In the genomic region with DNA sequence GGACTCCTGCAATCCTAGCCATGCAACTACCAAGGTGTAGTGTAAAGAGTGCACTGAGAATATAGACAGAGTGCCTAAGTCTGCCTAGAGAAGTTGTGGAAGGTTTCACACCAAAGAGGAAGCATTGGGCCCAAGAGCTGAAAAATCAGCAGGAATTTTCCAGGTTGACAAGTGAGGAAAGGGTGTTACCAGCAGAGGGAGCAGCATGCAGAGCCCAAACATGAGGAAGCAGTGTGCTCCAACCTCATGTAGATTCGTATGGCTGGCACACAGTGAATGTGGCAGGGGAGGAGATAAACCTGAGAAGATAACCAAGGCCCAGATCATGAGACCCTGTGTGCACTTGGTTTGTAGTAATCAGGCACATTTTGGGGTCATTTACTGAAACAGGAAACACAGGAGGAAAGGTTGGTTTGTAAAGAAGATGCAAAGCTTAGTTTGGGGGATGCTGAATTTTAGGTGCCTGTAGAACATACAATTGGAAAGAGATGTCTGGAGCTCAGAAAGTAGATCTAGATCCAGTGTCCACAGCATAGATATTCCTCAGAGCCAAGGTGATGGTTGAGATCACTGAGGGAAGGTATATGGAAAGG, we compare ENCODE assay signal across 8 cellular contexts. TPM values are rescaled to one million over a fixed set of nuclear protein-coding genes. Genes with fewer than 3 reads are reported as not detected.
DNase-seq lines count a peak whose midpoint lies in the region; ATAC-seq, FAIRE-seq and TF ChIP-seq lines count a peak whose summit lies in the region.

No MANE protein-coding gene starts in this region.

- no peak overlapping the region for H3K4me3 Mint-ChIP-seq in WTC11

- H3K27me3 ChIP-seq in GM06990 (replicated peaks; ENCODE audit: control insufficient read depth, insufficient read depth, low read length) (no peaks in the 10 kb centered on the region), endothelial cell of umbilical vein (ENCODE audit: control insufficient read depth in 2 of 2, insufficient read depth in 2 of 2, low read length in 2 of 2) (no peaks in the 10 kb centered on the region)

- no peak overlapping the region for H2AFZ ChIP-seq in endothelial cell of umbilical vein (ENCODE audit: low read depth, low read length)

- peak; percentile 62 for DNase-seq in 8988T
- no peak for DNase-seq in GM06990 (ENCODE audit: extremely low read depth, insufficient read length)
- peak; percentile 19 to 22 for DNase-seq in NCI-H1930 (lab: John Stamatoyannopoulos, UW)
- peak; percentile 58 for DNase-seq in WTC11 (ENCODE audit: low spot score)
- peak; percentile 63 for DNase-seq in endothelial cell of umbilical vein (ENCODE audit: low read depth, low spot score)
- peak; percentile 58 for DNase-seq in midbrain (lab: John Stamatoyannopoulos, UW)
- peak; percentile 38 for DNase-seq in urothelium cell line (ENCODE audit: low spot score)

- no peak overlapping the region for H3K27ac ChIP-seq in endothelial cell of umbilical vein (ENCODE audit: insufficient read depth, low read depth, low read length)

- no peaks in the 10 kb centered on the region for H3K9me1 ChIP-seq in endothelial cell of umbilical vein (replicated peaks; ENCODE audit: control insufficient read depth, extremely low read depth, insufficient read depth, low read length)

- H3K4me1 Mint-ChIP-seq in WTC11 = no peaks in the 10 kb centered on the region

- H3K9ac ChIP-seq in endothelial cell of umbilical vein (replicated peaks; ENCODE audit: extremely low read depth, insufficient read depth, low read length) = no peak overlapping the region

- no peak overlapping the region for H3K4me2 ChIP-seq in endothelial cell of umbilical vein (ENCODE audit: insufficient read depth, low read length)

- H3K36me3 Mint-ChIP-seq in WTC11 = no peaks in the 10 kb centered on the region

- H4K20me1 ChIP-seq in endothelial cell of umbilical vein (replicated peaks; ENCODE audit: control insufficient read depth, extremely low read depth, insufficient read depth, low read length) = no peaks in the 10 kb centered on the region

- dilution Hi-C loops in endothelial cell of umbilical vein (cut with MboI; ENCODE audit: extremely low pct_ligation_motif_present, low sequenced_read_pairs) = no loop called here

- TF ChIP-seq CTCF in GM06990 (IDR thresholded peaks at IDR 0.05; ENCODE audit: insufficient read depth, low read length, poor library complexity, severe bottlenecking) (peak; percentile 71), WTC11 (IDR thresholded peaks at IDR 0.05) (peak; percentile 42; the same call in 1 of the 2 replicates), endothelial cell of umbilical vein (IDR thresholded peaks at IDR 0.05; ENCODE audit: extremely low read depth in 1 of 2, insufficient read depth in 1 of 2, low read depth in 1 of 2, low read length in 2 of 2) (peak; percentile 71 to 81)

- H3K27me3 Mint-ChIP-seq in WTC11 (ENCODE audit: low read depth) = no peaks in the 10 kb centered on the region

- TF ChIP-seq POLR2A in endothelial cell of umbilical vein (IDR thresholded peaks at IDR 0.05; ENCODE audit: low read depth, low read length) = no peak

- ATAC-seq in WTC11 (peak; percentile 72), GM18517 (IDR thresholded peaks at IDR 0.05; ENCODE audit: unreplicated experiment) (no peak)

- H3K79me2 ChIP-seq in endothelial cell of umbilical vein (ENCODE audit: control insufficient read depth, insufficient read depth, low read length) = no peaks in the 10 kb centered on the region

- H3K9me3 Mint-ChIP-seq in WTC11 = no peaks in the 10 kb centered on the region

- BruUV-seq in endothelial cell of umbilical vein (replicated peaks; lab: Mats Ljungman, UMichigan) = no TSS peak

- H3K4me1 ChIP-seq in endothelial cell of umbilical vein (ENCODE audit: control insufficient read depth, extremely low read depth, insufficient read depth, low read length) = no peaks in the 10 kb centered on the region

- H3K36me3 ChIP-seq in GM06990 (ENCODE audit: control insufficient read depth, insufficient read depth, low read length) = no peaks in the 10 kb centered on the region
- no peaks in the 10 kb centered on the region for H3K36me3 ChIP-seq in endothelial cell of umbilical vein (ENCODE audit: control insufficient read depth in 2 of 2, extremely low read depth in 1 of 2, insufficient read depth in 2 of 2, low read length in 2 of 2)

- FAIRE-seq in endothelial cell of umbilical vein (lab: Jason Lieb, UNC) (peak; percentile 83), urothelium cell line (lab: Jason Lieb, UNC) (no peak)

- intact Hi-C loops in endothelial cell of umbilical vein (cut with micrococcal nuclease) = loop anchor here (1.0 to 2.0 kb wide), 4 partner anchors 60 to 318 kb away; no protein-coding TSS in a partner anchor

- POLR2A ChIA-PET in WTC11 (lab: Charles Lee) = interaction anchor here (0.9 kb wide), 1 partner anchor 11 kb away, joined by 3 read pairs; no protein-coding TSS in a partner anchor
- POLR2A ChIA-PET in endothelial cell of umbilical vein (lab: Charles Lee) = no interaction called here

- H3K9me3 ChIP-seq in endothelial cell of umbilical vein (replicated peaks; ENCODE audit: control insufficient read depth, insufficient read depth, low read length) = no peaks in the 10 kb centered on the region

- CTCF ChIA-PET in WTC11 (lab: Charles Lee) (interaction anchor here (0.6 to 12.2 kb wide), 37 partner anchors 8 to 267 kb away, joined by 3 to 342 read pairs (median 4); partner anchors contain the start of genes APBB1, ARFIP2, DNHD1 and SMPD1), endothelial cell of umbilical vein (lab: Charles Lee) (interaction anchor here (0.6 to 9.9 kb wide), 36 partner anchors 9 to 320 kb away, joined by 3 to 638 read pairs (median 6); partner anchors contain the start of genes APBB1, ARFIP2, DNHD1 and MRPL17)

- no peak overlapping the region for H3K27ac Mint-ChIP-seq in WTC11

- H3K4me3 ChIP-seq in GM06990 (replicated peaks; ENCODE audit: low read depth, low read length) (no peak overlapping the region), endothelial cell of umbilical vein (replicated peaks in 1 of 3; ENCODE audit: insufficient read depth in 1 of 3, low read depth in 1 of 3, low read length in 3 of 3) (no peak overlapping the region)

TF ChIP-seq in WTC11, 78 proteins besides CTCF, POLR2A, EP300 and RAD21 (continues in another document):
- TF ChIP-seq CREB1 (CRISPR knock-in tag; IDR thresholded peaks at IDR 0.05) = no peak

TF ChIP-seq in endothelial cell of umbilical vein, 7 proteins besides CTCF, POLR2A, EP300 and RAD21 (continues in another document):
- TF ChIP-seq POLR2AphosphoS5 (IDR thresholded peaks at IDR 0.05; ENCODE audit: insufficient read depth, low read depth, low read length) = no peak

RNA-seq across cellular contexts. Expression of gene HPX, which starts 1.7 kb away (rescaled TPM):
- total RNA-seq in WTC11 (2021) (1.4 to 2.4 TPM (median 1.7 TPM) in 3 replicates), endothelial cell of umbilical vein (1.3 and 2.1 TPM in 2 replicates)
- 1.5 and 1.6 TPM in 2 replicates for polyA plus RNA-seq in endothelial cell of umbilical vein
- polyA plus RNA-seq in endothelial cell of umbilical vein (2011; cell fraction: cytosol; rRNA removed) = 0.32 and 0.45 TPM in 2 replicates
- 14.1 and 14.4 TPM in 2 replicates for polyA plus RNA-seq in endothelial cell of umbilical vein (2011; cell fraction: nucleus; rRNA removed)
- 0.93 and 1.6 TPM in 2 replicates for polyA plus RNA-seq in endothelial cell of umbilical vein (2012)
- 1.4 and 2.5 TPM in 2 replicates for polyA minus RNA-seq in endothelial cell of umbilical vein
- polyA minus RNA-seq in endothelial cell of umbilical vein (2011; cell fraction: cytosol; rRNA and poly(A)+ RNA removed) = not detected
- 7.0 and 8.2 TPM in 2 replicates for polyA minus RNA-seq in endothelial cell of umbilical vein (2011; cell fraction: nucleus; rRNA and poly(A)+ RNA removed)

RNA-seq across cellular contexts. Expression of gene APBB1, which starts 20.2 kb away (rescaled TPM):
- 32.1 to 33.1 TPM (median 32.7 TPM) in 3 replicates for total RNA-seq in WTC11 (2021)
- 44.3 and 48.0 TPM in 2 replicates for total RNA-seq in endothelial cell of umbilical vein
- 63.5 and 63.8 TPM in 2 replicates for polyA plus RNA-seq in endothelial cell of umbilical vein
- 49.8 and 54.0 TPM in 2 replicates for polyA plus RNA-seq in endothelial cell of umbilical vein (2011; cell fraction: cytosol; rRNA removed)
- 58.4 and 65.1 TPM in 2 replicates for polyA plus RNA-seq in endothelial cell of umbilical vein (2011; cell fraction: nucleus; rRNA removed)
- polyA plus RNA-seq in endothelial cell of umbilical vein (2012) = 48.3 and 48.6 TPM in 2 replicates
- 51.7 and 55.7 TPM in 2 replicates for polyA minus RNA-seq in endothelial cell of umbilical vein
- polyA minus RNA-seq in endothelial cell of umbilical vein (2011; cell fraction: cytosol; rRNA and poly(A)+ RNA removed) = not detected
- 15.2 and 20.3 TPM in 2 replicates for polyA minus RNA-seq in endothelial cell of umbilical vein (2011; cell fraction: nucleus; rRNA and poly(A)+ RNA removed)

RNA-seq across cellular contexts. Expression of gene TRIM3, which starts 34.7 kb away (rescaled TPM):
- total RNA-seq in WTC11 (2021) (16.6 to 21.3 TPM (median 19.0 TPM) in 3 replicates), endothelial cell of umbilical vein (25.6 and 29.2 TPM in 2 replicates)
- polyA plus RNA-seq in endothelial cell of umbilical vein = 21.8 and 22.2 TPM in 2 replicates
- 10.5 and 14.0 TPM in 2 replicates for polyA plus RNA-seq in endothelial cell of umbilical vein (2011; cell fraction: cytosol; rRNA removed)
- polyA plus RNA-seq in endothelial cell of umbilical vein (2011; cell fraction: nucleus; rRNA removed) = 86.5 and 90.7 TPM in 2 replicates
- 20.7 and 23.7 TPM in 2 replicates for polyA plus RNA-seq in endothelial cell of umbilical vein (2012)
- 27.8 and 39.3 TPM in 2 replicates for polyA minus RNA-seq in endothelial cell of umbilical vein
- polyA minus RNA-seq in endothelial cell of umbilical vein (2011; cell fraction: cytosol; rRNA and poly(A)+ RNA removed) = 3.0 TPM
- polyA minus RNA-seq in endothelial cell of umbilical vein (2011; cell fraction: nucleus; rRNA and poly(A)+ RNA removed) = 23.7 and 34.0 TPM in 2 replicates

RNA-seq across cellular contexts. Expression of gene ARFIP2, which starts 42.1 kb away (rescaled TPM):
- total RNA-seq in WTC11 (2021) (46.0 to 53.1 TPM (median 46.1 TPM) in 3 replicates), endothelial cell of umbilical vein (46.7 and 48.4 TPM in 2 replicates)
- 62.9 and 64.6 TPM in 2 replicates for polyA plus RNA-seq in endothelial cell of umbilical vein
- 62.8 and 66.9 TPM in 2 replicates for polyA plus RNA-seq in endothelial cell of umbilical vein (2011; cell fraction: cytosol; rRNA removed)
- 182 and 186 TPM in 2 replicates for polyA plus RNA-seq in endothelial cell of umbilical vein (2011; cell fraction: nucleus; rRNA removed)
- polyA plus RNA-seq in endothelial cell of umbilical vein (2012) = 45.9 and 53.9 TPM in 2 replicates
- polyA minus RNA-seq in endothelial cell of umbilical vein = 69.7 and 72.9 TPM in 2 replicates
- polyA minus RNA-seq in endothelial cell of umbilical vein (2011; cell fraction: cytosol; rRNA and poly(A)+ RNA removed) = 30.1 TPM
- 44.2 and 61.9 TPM in 2 replicates for polyA minus RNA-seq in endothelial cell of umbilical vein (2011; cell fraction: nucleus; rRNA and poly(A)+ RNA removed)

RNA-seq across cellular contexts. Expression of gene TIMM10B, which starts 42.2 kb away (rescaled TPM):
- total RNA-seq in WTC11 (2021) (35.8 to 42.6 TPM (median 36.1 TPM) in 3 replicates), endothelial cell of umbilical vein (29.2 and 31.3 TPM in 2 replicates)
- 36.5 and 41.8 TPM in 2 replicates for polyA plus RNA-seq in endothelial cell of umbilical vein
- 27.9 and 34.4 TPM in 2 replicates for polyA plus RNA-seq in endothelial cell of umbilical vein (2011; cell fraction: cytosol; rRNA removed)
- polyA plus RNA-seq in endothelial cell of umbilical vein (2011; cell fraction: nucleus; rRNA removed) = 37.3 and 38.2 TPM in 2 replicates
- 22.2 and 26.3 TPM in 2 replicates for polyA plus RNA-seq in endothelial cell of umbilical vein (2012)
- 27.1 and 43.6 TPM in 2 replicates for polyA minus RNA-seq in endothelial cell of umbilical vein
- polyA minus RNA-seq in endothelial cell of umbilical vein (2011; cell fraction: cytosol; rRNA and poly(A)+ RNA removed) = 22.1 TPM
- 48.0 and 51.8 TPM in 2 replicates for polyA minus RNA-seq in endothelial cell of umbilical vein (2011; cell fraction: nucleus; rRNA and poly(A)+ RNA removed)
